Comparison of ENCODE assay signal across 7 cellular contexts in genomic region chr6:27237089-27237723, GRCh38. TPM values are rescaled to one million over a fixed set of nuclear protein-coding genes. Genes with fewer than 3 reads are reported as not detected.
A peak's percentile ranks its signal among the peaks of the same experiment; 100 is the strongest.
DNase-seq lines count a peak whose midpoint lies in the region; ATAC-seq and TF ChIP-seq lines count a peak whose summit lies in the region.

No MANE protein-coding gene starts in this region.

- H3K9me3 ChIP-seq in HAP-1 (no peaks in the 10 kb centered on the region), SK-N-MC (ENCODE audit: low read depth, low read length) (no peaks in the 10 kb centered on the region)

- H3K27ac ChIP-seq in SK-N-MC = 0 out of 2 replicates have a peak overlapping the region, but pooled peaks have one; percentile 44

- H3K4me1 Mint-ChIP-seq in chondrocyte (ENCODE audit: low read depth) = peaks cover 27% of the 10 kb centered on the region

- in situ Hi-C loops in HAP-1 (cut with MboI; ENCODE audit: low sequenced_read_pairs) = no loop called here

- no peaks in the 10 kb centered on the region for H3K9me3 Mint-ChIP-seq in chondrocyte (ENCODE audit: low read depth)

- ATAC-seq in GM21737 (IDR thresholded peaks at IDR 0.05; ENCODE audit: unreplicated experiment) = no peak

- H3K4me3 Mint-ChIP-seq in chondrocyte (ENCODE audit: unreplicated experiment) = peak overlapping the region; percentile 78

- H3K36me3 ChIP-seq in HAP-1 (replicated peaks) (no peaks in the 10 kb centered on the region), SK-N-MC (ENCODE audit: insufficient read depth, low read length) (no peaks in the 10 kb centered on the region)

- peak overlapping the region; percentile 37 for H3K9ac ChIP-seq in SK-N-MC (ENCODE audit: insufficient read length)

- no peak overlapping the region for H3K4me3 ChIP-seq in HAP-1
- peak overlapping the region; percentile 74 for H3K4me3 ChIP-seq in SK-N-MC

- H3K36me3 Mint-ChIP-seq in chondrocyte (ENCODE audit: low read depth) = no peaks in the 10 kb centered on the region

- H3K27me3 Mint-ChIP-seq in chondrocyte (ENCODE audit: low read depth) = peaks cover 32% of the 10 kb centered on the region

- peak; percentile 46 to 54 for DNase-seq in HAP-1 (ENCODE audit: low spot score in 2 of 2)
- DNase-seq in SK-N-MC (ENCODE audit: low read depth, low spot score) = peak; percentile 28
- DNase-seq in chondrocyte (ENCODE audit: low spot score) = no peak
- peak; percentile 35 to 67 for DNase-seq in stimulated activated CD4-positive, alpha-beta T cell treated with anti-CD3 and anti-CD28 coated beads, Interleukin-12 subunit alpha, Interleukin-12 subunit beta, amount 100 ng/mL, for 24 hours (ENCODE audit: low read depth in 2 of 2)
- DNase-seq in SKM-1 (lab: John Stamatoyannopoulos, UW; ENCODE audit: unreplicated experiment) = no peak
- DNase-seq in NCI-H2081 treated with DMSO at 0.1 percent for 48 hours (lab: John Stamatoyannopoulos, UW) = no peak

- H3K27me3 ChIP-seq in HAP-1 (ENCODE audit: low read depth) = no peaks in the 10 kb centered on the region

- TF ChIP-seq CTCF in chondrocyte (IDR thresholded peaks at IDR 0.05) = no peak

- peaks cover 8% of the 10 kb centered on the region for H3K4me1 ChIP-seq in HAP-1

- H3K27ac Mint-ChIP-seq in chondrocyte (ENCODE audit: unreplicated experiment) = peak overlapping the region; percentile 52

RNA-seq across cellular contexts. Expression of gene PRSS16, which starts 10.3 kb away (rescaled TPM):
- 1.1 to 1.8 TPM (median 1.7 TPM) in 3 replicates for total RNA-seq in chondrocyte

Comparison
In these comparisons a context has a peak if more than half of its experiments do, and no peak if none do; other contexts are left out.
1. DNase-seq: peak in HAP-1 (2 of 2), SK-N-MC (single experiment) and stimulated activated CD4-positive, alpha-beta T cell treated with anti-CD3 and anti-CD28 coated beads, Interleukin-12 subunit alpha, Interleukin-12 subunit beta, amount 100 ng/mL, for 24 hours (2 of 2); none in chondrocyte (single experiment), SKM-1 (single experiment) and NCI-H2081 treated with DMSO at 0.1 percent for 48 hours (single experiment).